Comparison of ENCODE assay signal across 2 cellular contexts in the genomic region with DNA sequence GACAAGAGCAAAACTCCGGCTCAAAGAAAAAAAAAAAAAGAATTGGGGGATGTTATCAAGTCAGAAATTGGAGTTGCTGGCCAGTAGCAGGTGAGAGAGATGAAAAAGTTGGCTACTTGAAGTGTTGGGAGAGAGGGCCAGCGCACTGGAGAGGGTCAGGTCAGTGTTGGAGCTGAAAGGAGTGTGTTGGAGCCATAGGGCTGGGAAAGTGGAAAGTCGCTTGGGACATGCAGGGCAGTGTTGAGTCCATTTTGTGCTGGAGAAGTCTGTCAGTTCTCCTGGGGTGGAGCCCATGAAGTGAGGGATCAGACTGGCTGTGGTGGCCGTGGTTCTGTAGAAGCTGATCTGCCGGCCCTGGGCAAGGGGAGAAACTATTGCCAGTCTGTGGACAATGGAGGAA.
TF ChIP-seq lines count a peak whose summit lies in the region.

No MANE protein-coding gene starts in this region.

TF ChIP-seq in IMR-90, 13 proteins besides CTCF, POLR2A, EP300 and RAD21:
- TF ChIP-seq SMC3 (IDR thresholded peaks at IDR 0.05; ENCODE audit: low read depth, low read length), result no peak
- TF ChIP-seq RCOR1 (IDR thresholded peaks at IDR 0.05; ENCODE audit: insufficient replicate concordance, low read length), result no peak
- no peak for TF ChIP-seq MAZ (IDR thresholded peaks at IDR 0.05; ENCODE audit: borderline replicate concordance, low read depth, low read length)
- TF ChIP-seq, protein P1, sequence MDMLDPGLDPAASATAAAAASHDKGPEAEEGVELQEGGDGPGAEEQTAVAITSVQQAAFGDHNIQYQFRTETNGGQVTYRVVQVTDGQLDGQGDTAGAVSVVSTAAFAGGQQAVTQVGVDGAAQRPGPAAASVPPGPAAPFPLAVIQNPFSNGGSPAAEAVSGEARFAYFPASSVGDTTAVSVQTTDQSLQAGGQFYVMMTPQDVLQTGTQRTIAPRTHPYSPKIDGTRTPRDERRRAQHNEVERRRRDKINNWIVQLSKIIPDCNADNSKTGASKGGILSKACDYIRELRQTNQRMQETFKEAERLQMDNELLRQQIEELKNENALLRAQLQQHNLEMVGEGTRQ (IDR thresholded peaks at IDR 0.05; ENCODE audit: low read depth, low read length), result no peak
- TF ChIP-seq CHD1 (IDR thresholded peaks at IDR 0.05; ENCODE audit: low read depth, low read length), result no peak
- no peak for TF ChIP-seq BHLHE40 (IDR thresholded peaks at IDR 0.05; ENCODE audit: low read depth, low read length)
- TF ChIP-seq RFX5 (IDR thresholded peaks at IDR 0.05; ENCODE audit: low read depth, low read length), result no peak
- no peak for TF ChIP-seq FOS (IDR thresholded peaks at IDR 0.05; ENCODE audit: low read depth, low read length)
- no peak for TF ChIP-seq CEBPB (IDR thresholded peaks at IDR 0.05; ENCODE audit: low read depth, low read length)

TF ChIP-seq in GM12878, 131 proteins besides CTCF, POLR2A, EP300 and RAD21:
- TF ChIP-seq GABPA (IDR thresholded peaks at IDR 0.05; ENCODE audit: low read depth) (no peak), IRF3 (IDR thresholded peaks at IDR 0.05) (no peak), WRNIP1 (IDR thresholded peaks at IDR 0.05; ENCODE audit: borderline replicate concordance, low read depth, low read length) (no peak), RFX5 (IDR thresholded peaks at IDR 0.05; ENCODE audit: low read depth, low read length) (no peak), ZNF592 (IDR thresholded peaks at IDR 0.05) (no peak), SMAD5 (IDR thresholded peaks at IDR 0.05; ENCODE audit: low read depth) (no peak), POLR2AphosphoS2 (IDR thresholded peaks at IDR 0.05; ENCODE audit: low read depth, low read length) (no peak), ASH2L (IDR thresholded peaks at IDR 0.05; ENCODE audit: borderline replicate concordance, low read depth) (no peak), RAD51 (IDR thresholded peaks at IDR 0.05) (no peak), ZBTB33 (IDR thresholded peaks at IDR 0.05) (no peak), RCOR1 (conservative IDR thresholded peaks at IDR 0.05; ENCODE audit: low read depth, low read length) (no peak), PAX8 (IDR thresholded peaks at IDR 0.05) (no peak), KAT2A (conservative IDR thresholded peaks at IDR 0.05; ENCODE audit: control insufficient read depth, low read depth, low read length) (no peak), KDM1A (IDR thresholded peaks at IDR 0.05; ENCODE audit: borderline replicate concordance) (no peak), KLF5 (IDR thresholded peaks at IDR 0.05; ENCODE audit: partially characterized antibody) (no peak)
- TF ChIP-seq, protein P2, sequence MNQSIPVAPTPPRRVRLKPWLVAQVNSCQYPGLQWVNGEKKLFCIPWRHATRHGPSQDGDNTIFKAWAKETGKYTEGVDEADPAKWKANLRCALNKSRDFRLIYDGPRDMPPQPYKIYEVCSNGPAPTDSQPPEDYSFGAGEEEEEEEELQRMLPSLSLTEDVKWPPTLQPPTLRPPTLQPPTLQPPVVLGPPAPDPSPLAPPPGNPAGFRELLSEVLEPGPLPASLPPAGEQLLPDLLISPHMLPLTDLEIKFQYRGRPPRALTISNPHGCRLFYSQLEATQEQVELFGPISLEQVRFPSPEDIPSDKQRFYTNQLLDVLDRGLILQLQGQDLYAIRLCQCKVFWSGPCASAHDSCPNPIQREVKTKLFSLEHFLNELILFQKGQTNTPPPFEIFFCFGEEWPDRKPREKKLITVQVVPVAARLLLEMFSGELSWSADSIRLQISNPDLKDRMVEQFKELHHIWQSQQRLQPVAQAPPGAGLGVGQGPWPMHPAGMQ (IDR thresholded peaks at IDR 0.05; ENCODE audit: borderline replicate concordance), result no peak
